In genomic region chr10:73744690-73744994, GRCh38 we compare ENCODE assay signal across 1 cellular context.
A peak's percentile ranks its signal among the peaks of the same experiment; 100 is the strongest.
TF ChIP-seq lines count a peak whose summit lies in the region.

No MANE protein-coding gene starts in this region.

TF ChIP-seq in K562, 482 proteins besides CTCF, POLR2A, EP300 and RAD21 (continued from another document):
- TF ChIP-seq CEBPG (CRISPR knock-in tag; IDR thresholded peaks at IDR 0.05) (peak; percentile 17; the same call in 1 of the 2 replicates), CEBPG (tag; conservative IDR thresholded peaks at IDR 0.05 in 1 of 2, IDR thresholded peaks at IDR 0.05 in 1 of 2) (no peak), TEAD1 (CRISPR knock-in tag; IDR thresholded peaks at IDR 0.05) (peak in 1 of 2 experiments; percentile 60; a peak in 1 of 4 replicates), HDAC2 (IDR thresholded peaks at IDR 0.05) (0 out of 2 replicates have a peak, but pooled peaks have one; percentile 18), ZNF444 (CRISPR knock-in tag; IDR thresholded peaks at IDR 0.05) (no peak), ZNF347 (CRISPR knock-in tag; IDR thresholded peaks at IDR 0.05; ENCODE audit: low read depth) (no peak), ARID4B (CRISPR knock-in tag; IDR thresholded peaks at IDR 0.05) (peak; percentile 86; the same call in 1 of the 2 replicates), SRF (CRISPR knock-in tag; IDR thresholded peaks at IDR 0.05) (0 out of 4 replicates have a peak, but pooled peaks of 1 of the 2 experiments have one; percentile 10), STAG1 (CRISPR knock-in tag; IDR thresholded peaks at IDR 0.05; ENCODE audit: borderline replicate concordance) (peak; percentile 29; the same call in 1 of the 2 replicates)
